In genomic region chr3:45127130-45127822, GRCh38 we compare ENCODE assay signal across 28 cellular contexts. TPM values are rescaled to one million over a fixed set of nuclear protein-coding genes. Genes with fewer than 3 reads are reported as not detected.
A peak's percentile ranks its signal among the peaks of the same experiment; 100 is the strongest.
DNase-seq lines count a peak whose midpoint lies in the region; ATAC-seq, FAIRE-seq and TF ChIP-seq lines count a peak whose summit lies in the region.
"Had no signal": no experiment of that assay in that cellular context is flagged by ENCODE, and none has a peak within 500 bp of the region (broad histone marks: within the 10 kb centered on the region; RNA-seq: fewer than 3 reads in every experiment).

No MANE protein-coding gene starts in this region.

- H3K27ac ChIP-seq in astrocyte (ENCODE audit: low read depth, low read length), result no peak overlapping the region
- H3K27ac ChIP-seq: upper lobe of right lung had no signal

- H3K36me3 Mint-ChIP-seq in activated naive CD8-positive, alpha-beta T cell treated with anti-CD3 and anti-CD28 coated beads, Interleukin-2, amount 10 ng/mL, durations not matched to agents 7 days and 5 days, result peaks cover 14% of the 10 kb centered on the region
- no peaks in the 10 kb centered on the region for H3K36me3 Mint-ChIP-seq in activated naive CD8-positive, alpha-beta T cell treated with anti-CD3 and anti-CD28 coated beads for 36 hours
- no peaks in the 10 kb centered on the region for H3K36me3 Mint-ChIP-seq in astrocyte (ENCODE audit: low read depth, unreplicated experiment)
- H3K36me3 Mint-ChIP-seq in activated CD8-positive, alpha-beta T cell treated with anti-CD3 and anti-CD28 coated beads for 36 hours (ENCODE audit: low read depth), result no peaks in the 10 kb centered on the region
- H3K36me3 Mint-ChIP-seq: activated CD8-positive, alpha-beta memory T cell treated with anti-CD3 and anti-CD28 coated beads, Interleukin-2, amount 10 ng/mL, durations not matched to agents 7 days and 5 days had no signal

- H3K4me2 ChIP-seq in astrocyte (ENCODE audit: low read length), result no peak overlapping the region
- H3K4me2 ChIP-seq: smooth muscle cell had no signal

- ATAC-seq in activated naive CD8-positive, alpha-beta T cell treated with anti-CD3 and anti-CD28 coated beads, Interleukin-2, amount 10 ng/mL, durations not matched to agents 7 days and 5 days (ENCODE audit: low read depth), result no peak
- no peak for ATAC-seq in GM19351 (IDR thresholded peaks at IDR 0.05; ENCODE audit: unreplicated experiment)
- ATAC-seq in activated CD8-positive, alpha-beta T cell treated with anti-CD3 and anti-CD28 coated beads for 36 hours, result no peak
- ATAC-seq: activated CD4-positive, alpha-beta T cell treated with anti-CD3 and anti-CD28 coated beads for 36 hours; activated CD8-positive, alpha-beta memory T cell treated with anti-CD3 and anti-CD28 coated beads, Interleukin-2, amount 10 ng/mL, durations not matched to agents 7 days and 5 days; naive thymus-derived CD4-positive, alpha-beta T cell; upper lobe of right lung had no signal

- H4K20me1 ChIP-seq in astrocyte (ENCODE audit: insufficient read depth, low read length), result no peaks in the 10 kb centered on the region

- no peaks in the 10 kb centered on the region for H3K79me2 ChIP-seq in astrocyte (ENCODE audit: insufficient read depth, low read length)

- H3K27me3 Mint-ChIP-seq in activated naive CD8-positive, alpha-beta T cell treated with anti-CD3 and anti-CD28 coated beads, Interleukin-2, amount 10 ng/mL, durations not matched to agents 7 days and 5 days, result peaks cover 25% of the 10 kb centered on the region
- peaks cover 36% of the 10 kb centered on the region for H3K27me3 Mint-ChIP-seq in activated naive CD8-positive, alpha-beta T cell treated with anti-CD3 and anti-CD28 coated beads for 36 hours
- H3K27me3 Mint-ChIP-seq in astrocyte (ENCODE audit: low read depth, unreplicated experiment), result peaks cover 5% of the 10 kb centered on the region
- peaks cover 13% of the 10 kb centered on the region for H3K27me3 Mint-ChIP-seq in activated CD8-positive, alpha-beta T cell treated with anti-CD3 and anti-CD28 coated beads for 36 hours
- H3K27me3 Mint-ChIP-seq: activated CD4-positive, alpha-beta T cell treated with anti-CD3 and anti-CD28 coated beads for 36 hours had no signal

- peaks cover 24% of the 10 kb centered on the region for H3K4me1 Mint-ChIP-seq in activated naive CD8-positive, alpha-beta T cell treated with anti-CD3 and anti-CD28 coated beads, Interleukin-2, amount 10 ng/mL, durations not matched to agents 7 days and 5 days
- peaks cover 8% of the 10 kb centered on the region for H3K4me1 Mint-ChIP-seq in activated naive CD8-positive, alpha-beta T cell treated with anti-CD3 and anti-CD28 coated beads for 36 hours
- H3K4me1 Mint-ChIP-seq in astrocyte (ENCODE audit: low read depth, unreplicated experiment), result peaks cover 18% of the 10 kb centered on the region
- peaks cover 6% of the 10 kb centered on the region for H3K4me1 Mint-ChIP-seq in activated CD8-positive, alpha-beta T cell treated with anti-CD3 and anti-CD28 coated beads for 36 hours (ENCODE audit: low read depth)
- H3K4me1 Mint-ChIP-seq: B cell had no signal

- FAIRE-seq in astrocyte (lab: Jason Lieb, UNC), result no peak
- FAIRE-seq: endothelial cell of umbilical vein, H1, HTR-8/SVneo had no signal

- H3K4me3 ChIP-seq in astrocyte (ENCODE audit: insufficient read depth, low read depth, low read length), result no peak overlapping the region
- H3K4me3 ChIP-seq: Peyer's patch, smooth muscle cell, upper lobe of right lung had no signal

- peak overlapping the region; percentile 30 for H3K27ac Mint-ChIP-seq in activated naive CD8-positive, alpha-beta T cell treated with anti-CD3 and anti-CD28 coated beads, Interleukin-2, amount 10 ng/mL, durations not matched to agents 7 days and 5 days
- H3K27ac Mint-ChIP-seq in activated naive CD8-positive, alpha-beta T cell treated with anti-CD3 and anti-CD28 coated beads for 36 hours, result no peak overlapping the region
- H3K27ac Mint-ChIP-seq in astrocyte (ENCODE audit: unreplicated experiment), result peak overlapping the region; percentile 64
- no peak overlapping the region for H3K27ac Mint-ChIP-seq in activated CD8-positive, alpha-beta T cell treated with anti-CD3 and anti-CD28 coated beads for 36 hours
- H3K27ac Mint-ChIP-seq: activated CD4-positive, alpha-beta T cell treated with anti-CD3 and anti-CD28 coated beads for 36 hours; activated CD8-positive, alpha-beta memory T cell treated with anti-CD3 and anti-CD28 coated beads, Interleukin-2, amount 10 ng/mL, durations not matched to agents 7 days and 5 days; activated naive CD4-positive, alpha-beta T cell treated with anti-CD3 and anti-CD28 coated beads for 36 hours; B cell had no signal

- CTCF ChIA-PET in activated CD8-positive, alpha-beta T cell treated with anti-CD3 and anti-CD28 coated beads for 36 hours (lab: Charles Lee), result interaction anchor here (1.1 kb wide), 1 partner anchor 8 kb away, joined by 4 read pairs; no protein-coding TSS in a partner anchor

- DNase-seq in activated naive CD8-positive, alpha-beta T cell treated with anti-CD3 and anti-CD28 coated beads, Interleukin-2, amount 10 ng/mL, durations not matched to agents 7 days and 5 days, result no peak
- DNase-seq in activated naive CD8-positive, alpha-beta T cell treated with anti-CD3 and anti-CD28 coated beads for 36 hours, result no peak
- no peak for DNase-seq in astrocyte (ENCODE audit: low read depth)
- DNase-seq in fibroblast of peridontal ligament (ENCODE audit: extremely low read depth), result peak; percentile 34
- no peak for DNase-seq in NCI-H1436 treated with DMSO at 0.1 percent for 48 hours (lab: John Stamatoyannopoulos, UW)
- DNase-seq in islet precursor cell, result no peak
- no peak for DNase-seq in activated CD8-positive, alpha-beta T cell treated with anti-CD3 and anti-CD28 coated beads for 36 hours
- DNase-seq: activated CD4-positive, alpha-beta T cell treated with anti-CD3 and anti-CD28 coated beads for 36 hours; activated CD8-positive, alpha-beta memory T cell treated with anti-CD3 and anti-CD28 coated beads, Interleukin-2, amount 10 ng/mL, durations not matched to agents 7 days and 5 days; activated naive CD4-positive, alpha-beta T cell treated with anti-CD3 and anti-CD28 coated beads for 36 hours; caudate nucleus; DMS79; foreskin melanocyte; mesendoderm; naive thymus-derived CD4-positive, alpha-beta T cell; NCI-H1092; NCI-H2029 treated with DMSO at 0.1 percent for 48 hours; NCI-H446; stimulated activated CD4-positive, alpha-beta T cell treated with anti-CD3 and anti-CD28 coated beads, Interleukin-2, amount 100 ng/mL, for 24 hours; T-helper 2 cell; upper lobe of right lung had no signal

- intact Hi-C loops in activated CD8-positive, alpha-beta T cell treated with anti-CD3 and anti-CD28 coated beads for 36 hours (cut with micrococcal nuclease), result no loop called here

- peaks cover 29% of the 10 kb centered on the region for H3K4me1 ChIP-seq in astrocyte (ENCODE audit: insufficient read depth, low read length)
- H3K4me1 ChIP-seq: upper lobe of right lung had no signal

- H3K36me3 ChIP-seq in astrocyte (ENCODE audit: insufficient read depth, low read length), result no peaks in the 10 kb centered on the region
- H3K36me3 ChIP-seq: Peyer's patch, upper lobe of right lung had no signal

- POLR2A ChIA-PET in activated naive CD8-positive, alpha-beta T cell treated with anti-CD3 and anti-CD28 coated beads, Interleukin-2, amount 10 ng/mL, durations not matched to agents 7 days and 5 days (lab: Charles Lee), result interaction anchor here (0.6 kb wide), 2 partner anchors 29 to 1222 kb away, joined by 4 read pairs; no protein-coding TSS in a partner anchor
- POLR2A ChIA-PET in activated CD8-positive, alpha-beta T cell treated with anti-CD3 and anti-CD28 coated beads for 36 hours (lab: Charles Lee), result no interaction called here

- H3K9ac ChIP-seq in astrocyte (ENCODE audit: low read length), result no peak overlapping the region

- no peaks in the 10 kb centered on the region for H3K9me3 Mint-ChIP-seq in activated naive CD8-positive, alpha-beta T cell treated with anti-CD3 and anti-CD28 coated beads, Interleukin-2, amount 10 ng/mL, durations not matched to agents 7 days and 5 days
- H3K9me3 Mint-ChIP-seq in activated naive CD8-positive, alpha-beta T cell treated with anti-CD3 and anti-CD28 coated beads for 36 hours, result no peaks in the 10 kb centered on the region
- H3K9me3 Mint-ChIP-seq in astrocyte (ENCODE audit: unreplicated experiment), result no peaks in the 10 kb centered on the region
- no peaks in the 10 kb centered on the region for H3K9me3 Mint-ChIP-seq in activated CD8-positive, alpha-beta T cell treated with anti-CD3 and anti-CD28 coated beads for 36 hours
- H3K9me3 Mint-ChIP-seq: activated naive CD4-positive, alpha-beta T cell treated with anti-CD3 and anti-CD28 coated beads for 36 hours; naive thymus-derived CD4-positive, alpha-beta T cell had no signal

- no peak overlapping the region for H3K4me3 Mint-ChIP-seq in activated naive CD8-positive, alpha-beta T cell treated with anti-CD3 and anti-CD28 coated beads, Interleukin-2, amount 10 ng/mL, durations not matched to agents 7 days and 5 days
- no peak overlapping the region for H3K4me3 Mint-ChIP-seq in activated naive CD8-positive, alpha-beta T cell treated with anti-CD3 and anti-CD28 coated beads for 36 hours
- H3K4me3 Mint-ChIP-seq in astrocyte (ENCODE audit: unreplicated experiment), result no peak overlapping the region
- H3K4me3 Mint-ChIP-seq in activated CD8-positive, alpha-beta T cell treated with anti-CD3 and anti-CD28 coated beads for 36 hours, result no peak overlapping the region
- H3K4me3 Mint-ChIP-seq: activated CD4-positive, alpha-beta T cell treated with anti-CD3 and anti-CD28 coated beads for 36 hours; activated CD8-positive, alpha-beta memory T cell treated with anti-CD3 and anti-CD28 coated beads, Interleukin-2, amount 10 ng/mL, durations not matched to agents 7 days and 5 days; activated naive CD4-positive, alpha-beta T cell treated with anti-CD3 and anti-CD28 coated beads for 36 hours; B cell had no signal

- no peak for TF ChIP-seq CTCF in astrocyte (IDR thresholded peaks at IDR 0.05; ENCODE audit: insufficient read depth, low read depth, low read length)
- no peak for TF ChIP-seq CTCF in activated CD8-positive, alpha-beta T cell treated with anti-CD3 and anti-CD28 coated beads for 36 hours (IDR thresholded peaks at IDR 0.05)

- H3K9me3 ChIP-seq in astrocyte (ENCODE audit: insufficient read depth, low read depth, low read length), result no peaks in the 10 kb centered on the region
- H3K9me3 ChIP-seq: Peyer's patch, upper lobe of right lung had no signal

- H2AFZ ChIP-seq in astrocyte (ENCODE audit: low read depth, low read length), result no peak overlapping the region

- no peaks in the 10 kb centered on the region for H3K27me3 ChIP-seq in astrocyte (ENCODE audit: insufficient read depth, low read length)
- H3K27me3 ChIP-seq: Peyer's patch, upper lobe of right lung had no signal

RNA-seq across cellular contexts. Expression of gene CDCP1, which starts 18.9 kb away (rescaled TPM):
- 1 to 10 TPM; 7.1 to 8.7 TPM for total RNA-seq in activated naive CD8-positive, alpha-beta T cell treated with anti-CD3 and anti-CD28 coated beads, Interleukin-2, amount 10 ng/mL, durations not matched to agents 7 days and 5 days
- total RNA-seq in activated naive CD8-positive, alpha-beta T cell treated with anti-CD3 and anti-CD28 coated beads for 36 hours, result 1 to 10 TPM in 1 of 2 experiments, under 1 TPM in 1; 0.82 to 1.1 TPM
- 4.2 and 6.8 TPM in 2 replicates for total RNA-seq in astrocyte
- total RNA-seq in activated CD8-positive, alpha-beta T cell treated with anti-CD3 and anti-CD28 coated beads for 36 hours, result under 1 TPM; 0.32 to 0.36 TPM
- total RNA-seq: B cell had no signal

Comparison
In these comparisons a context has a peak if more than half of its experiments do, and no peak if none do; other contexts are left out.
1. H3K27ac Mint-ChIP-seq: peak in activated naive CD8-positive, alpha-beta T cell treated with anti-CD3 and anti-CD28 coated beads, Interleukin-2, amount 10 ng/mL, durations not matched to agents 7 days and 5 days (single experiment) and astrocyte (single experiment); none in activated naive CD8-positive, alpha-beta T cell treated with anti-CD3 and anti-CD28 coated beads for 36 hours (single experiment) and activated CD8-positive, alpha-beta T cell treated with anti-CD3 and anti-CD28 coated beads for 36 hours (single experiment).